13 cellular contexts compared by ENCODE assay signal in genomic region chr3:197430961-197431910, GRCh38.
DNase-seq lines count a peak whose midpoint lies in the region; ATAC-seq and TF ChIP-seq lines count a peak whose summit lies in the region.
"Had no signal": no experiment of that assay in that cellular context is flagged by ENCODE, and none has a peak within 500 bp of the region (broad histone marks: within the 10 kb centered on the region; RNA-seq: fewer than 3 reads in every experiment).

No MANE protein-coding gene starts in this region.

- CTCF ChIA-PET in activated CD4-positive, alpha-beta T cell treated with anti-CD3 and anti-CD28 coated beads for 36 hours (lab: Charles Lee): no interaction called here

- WGBS in H9 (ENCODE audit: extremely low coverage, insufficient read length, low lambda C conversion rate): no CpG with 5 or more reads among the region's 7 CpGs

- H3K79me1 ChIP-seq in H9 (ENCODE audit: insufficient read depth, low read depth, low read length, poor library complexity, severe bottlenecking): no peaks in the 10 kb centered on the region

- no peak overlapping the region for H2BK120ac ChIP-seq in H9 (ENCODE audit: low read depth, low read length, poor library complexity, severe bottlenecking)

- no peaks in the 10 kb centered on the region for H3K23me2 ChIP-seq in H9 (ENCODE audit: insufficient read length, low read depth, low read length, poor library complexity, severe bottlenecking)

- H3K4ac ChIP-seq in H9 (ENCODE audit: low read depth, low read length): no peak overlapping the region

- H3K4me3 Mint-ChIP-seq in activated CD4-positive, alpha-beta T cell treated with anti-CD3 and anti-CD28 coated beads for 36 hours: no peak overlapping the region
- H3K4me3 Mint-ChIP-seq in brain (peak overlapping the region in 2 of 5 experiments; percentile 5 to 6), natural killer cell (no peak overlapping the region), H9 (no peak overlapping the region)

- H4K91ac ChIP-seq in H9 (ENCODE audit: insufficient read length, low read depth, low read length): no peak overlapping the region

- no peak overlapping the region for H3K56ac ChIP-seq in H9 (ENCODE audit: insufficient read length, low read depth, low read length)

- H2BK15ac ChIP-seq in H9 (ENCODE audit: low read depth, low read length): no peak overlapping the region

- no peak for DNase-seq in activated CD4-positive, alpha-beta T cell treated with anti-CD3 and anti-CD28 coated beads for 36 hours
- no peak for DNase-seq in activated CD4-positive, alpha-beta T cell treated with anti-CD3 and anti-CD28 coated beads, Interleukin-2, amount 50 U/mL, for 48 hours
- DNase-seq in left ventricle myocardium inferior (no peak), stromal cell of bone marrow (ENCODE audit: low read depth) (peak; percentile 72), natural killer cell (no peak), H9 (no peak), islet precursor cell (no peak)
- DNase-seq: amygdala; Karpas-422; naive thymus-derived CD4-positive, alpha-beta T cell; NCI-H2107; spleen had no signal

- intact Hi-C loops in activated CD4-positive, alpha-beta T cell treated with anti-CD3 and anti-CD28 coated beads for 36 hours (cut with DNase I, micrococcal nuclease): no loop called here
- intact Hi-C loops in left ventricle myocardium inferior (cut with micrococcal nuclease) (no loop called here), natural killer cell (cut with micrococcal nuclease) (no loop called here)

- H3K4me1 ChIP-seq in left ventricle myocardium inferior (peaks cover 40% of the 10 kb centered on the region), H9 (ENCODE audit: insufficient read depth, low read length) (no peaks in the 10 kb centered on the region)

- POLR2A ChIA-PET in activated CD4-positive, alpha-beta T cell treated with anti-CD3 and anti-CD28 coated beads for 36 hours (lab: Charles Lee): no interaction called here

- no peak for TF ChIP-seq CTCF in brain (conservative IDR thresholded peaks at IDR 0.05)
- TF ChIP-seq CTCF in left ventricle myocardium inferior (IDR thresholded peaks at IDR 0.05; ENCODE audit: borderline replicate concordance): no peak
- no peak for TF ChIP-seq CTCF in natural killer cell (IDR thresholded peaks at IDR 0.05)
- no peak for TF ChIP-seq CTCF in H9 (conservative IDR thresholded peaks at IDR 0.05)

- no peak overlapping the region for H3K4me2 ChIP-seq in H9 (ENCODE audit: insufficient read depth, insufficient read length, low read length)

- H3K14ac ChIP-seq in H9 (ENCODE audit: insufficient read depth, low read length): no peak overlapping the region

- H2BK12ac ChIP-seq in H9 (ENCODE audit: insufficient read length, low read depth, low read length): no peak overlapping the region

- H2AFZ ChIP-seq in H9 (ENCODE audit: low read length): no peak overlapping the region

- H2AK5ac ChIP-seq in H9 (ENCODE audit: insufficient read length, low read length): no peak overlapping the region

- H3K27ac ChIP-seq in left ventricle myocardium inferior (replicated peaks) (peak overlapping the region; percentile 77), H9 (ENCODE audit: insufficient read length, low read depth, low read length) (no peak overlapping the region)
- H3K27ac ChIP-seq: spleen had no signal

- H3K18ac ChIP-seq in H9 (ENCODE audit: insufficient read length, low read depth, low read length): no peak overlapping the region

- no peaks in the 10 kb centered on the region for H4K20me1 ChIP-seq in H9 (ENCODE audit: control insufficient read depth, insufficient read depth, insufficient read length)

- no peaks in the 10 kb centered on the region for H3K36me3 Mint-ChIP-seq in activated CD4-positive, alpha-beta T cell treated with anti-CD3 and anti-CD28 coated beads for 36 hours (ENCODE audit: low read depth)
- H3K36me3 Mint-ChIP-seq in brain (no peaks in the 10 kb centered on the region), natural killer cell (no peaks in the 10 kb centered on the region), H9 (ENCODE audit: insufficient read depth in 1 of 3, low read depth in 3 of 3) (no peaks in the 10 kb centered on the region)

- H3K27ac Mint-ChIP-seq in activated CD4-positive, alpha-beta T cell treated with anti-CD3 and anti-CD28 coated beads for 36 hours: peak overlapping the region; percentile 0
- peak overlapping the region; percentile 12 to 90 (median 54) for H3K27ac Mint-ChIP-seq in brain
- H3K27ac Mint-ChIP-seq in natural killer cell: no peak overlapping the region
- no peak overlapping the region for H3K27ac Mint-ChIP-seq in H9

- no peak overlapping the region for H2BK5ac ChIP-seq in H9 (ENCODE audit: insufficient read length, low read length)

- H3K27me3 ChIP-seq in left ventricle myocardium inferior (ENCODE audit: low read depth) (no peaks in the 10 kb centered on the region), H9 (ENCODE audit: insufficient read depth, low read length) (no peaks in the 10 kb centered on the region; the same call in 1 of the 2 replicates)

- peaks cover 15% of the 10 kb centered on the region for H3K27me3 Mint-ChIP-seq in activated CD4-positive, alpha-beta T cell treated with anti-CD3 and anti-CD28 coated beads for 36 hours
- H3K27me3 Mint-ChIP-seq in brain (peaks cover 4% of the 10 kb centered on the region), natural killer cell (ENCODE audit: low read depth in 2 of 2) (peaks cover 25 to 47% of the 10 kb centered on the region in 2 donors), H9 (ENCODE audit: low read depth) (peaks cover 10% of the 10 kb centered on the region)

- H3K23ac ChIP-seq in H9 (ENCODE audit: insufficient read length, low read depth, low read length): no peak overlapping the region

- no peak overlapping the region for H3T11ph ChIP-seq in H9 (ENCODE audit: low read length)

- H4K8ac ChIP-seq in H9 (replicated peaks; ENCODE audit: insufficient read length, low read depth, low read length): no peak overlapping the region

- H3K9me3 ChIP-seq in left ventricle myocardium inferior (replicated peaks): no peaks in the 10 kb centered on the region
- no peaks in the 10 kb centered on the region for H3K9me3 ChIP-seq in H9 (ENCODE audit: control insufficient read depth, low read depth, low read length)
- H3K9me3 ChIP-seq: spleen had no signal

- H3K79me2 ChIP-seq in H9 (ENCODE audit: insufficient read depth, low read length): no peaks in the 10 kb centered on the region

- no peak for ATAC-seq in activated CD4-positive, alpha-beta T cell treated with anti-CD3 and anti-CD28 coated beads for 36 hours
- no peak for ATAC-seq in natural killer cell
- ATAC-seq: naive thymus-derived CD4-positive, alpha-beta T cell had no signal

- no peak overlapping the region for H2BK20ac ChIP-seq in H9 (ENCODE audit: low read depth, low read length, poor library complexity, severe bottlenecking)

- no peak overlapping the region for H3K4me3 ChIP-seq in left ventricle myocardium inferior
- H3K4me3 ChIP-seq: spleen had no signal

- H3K4me1 Mint-ChIP-seq in activated CD4-positive, alpha-beta T cell treated with anti-CD3 and anti-CD28 coated beads for 36 hours: peaks cover 21% of the 10 kb centered on the region
- peaks cover 67% of the 10 kb centered on the region for H3K4me1 Mint-ChIP-seq in brain
- H3K4me1 Mint-ChIP-seq in natural killer cell: peaks cover 13 to 14% of the 10 kb centered on the region in 2 donors
- H3K4me1 Mint-ChIP-seq in H9: peaks cover 12 to 16% of the 10 kb centered on the region in 2 experiments

- no peak overlapping the region for H3K9ac ChIP-seq in H9 (ENCODE audit: extremely low read depth, insufficient read length, low read length)

- H3K36me3 ChIP-seq in left ventricle myocardium inferior: no peaks in the 10 kb centered on the region
- H3K36me3 ChIP-seq: spleen had no signal

- H4K5ac ChIP-seq in H9 (ENCODE audit: insufficient read length, low read depth, low read length): no peak overlapping the region

- no peaks in the 10 kb centered on the region for H3K9me3 Mint-ChIP-seq in activated CD4-positive, alpha-beta T cell treated with anti-CD3 and anti-CD28 coated beads for 36 hours (ENCODE audit: low read depth)
- H3K9me3 Mint-ChIP-seq in brain (peaks cover 0 to 3% (median 0%) of the 10 kb centered on the region in 5 experiments), natural killer cell (no peaks in the 10 kb centered on the region), H9 (no peaks in the 10 kb centered on the region)
- H3K9me3 Mint-ChIP-seq: naive thymus-derived CD4-positive, alpha-beta T cell had no signal

Comparison
In these comparisons a context has a peak if more than half of its experiments do, and no peak if none do; other contexts are left out.
1. H3K27ac Mint-ChIP-seq: peak in activated CD4-positive, alpha-beta T cell treated with anti-CD3 and anti-CD28 coated beads for 36 hours (single experiment) and brain (5 of 5); none in natural killer cell (0 of 2) and H9 (0 of 3).